ENCODE assay signal across 18 cellular contexts in the genomic region with DNA sequence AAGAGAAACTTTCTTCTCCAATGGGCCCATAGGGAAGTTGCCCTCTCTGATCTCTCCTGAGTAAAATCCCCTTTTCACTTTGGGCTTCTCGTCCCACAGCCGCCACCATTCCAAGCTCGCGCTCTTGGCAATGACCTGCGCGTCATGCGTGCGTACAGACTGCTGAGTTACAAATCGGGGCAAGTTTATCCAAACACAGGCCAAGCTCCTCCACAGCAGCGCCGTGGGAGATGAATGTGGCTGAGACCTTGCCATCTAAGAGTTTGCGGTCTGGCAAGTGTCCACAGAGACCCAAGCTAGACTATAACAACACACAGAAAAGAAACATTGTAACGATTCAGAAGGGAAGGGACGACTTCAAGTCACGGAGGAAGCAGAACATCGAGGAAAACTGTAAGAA.
DNase-seq lines count a peak whose midpoint lies in the region; ATAC-seq and TF ChIP-seq lines count a peak whose summit lies in the region.
"Had no signal": no experiment of that assay in that cellular context is flagged by ENCODE, and none has a peak within 500 bp of the region (broad histone marks: within the 10 kb centered on the region; RNA-seq: fewer than 3 reads in every experiment).

No MANE protein-coding gene starts in this region.

- H3K9me3 Mint-ChIP-seq in glutamatergic neuron (ENCODE audit: unreplicated experiment), result peaks cover 4% of the 10 kb centered on the region
- H3K9me3 Mint-ChIP-seq: activated CD4-positive, alpha-beta T cell treated with anti-CD3 and anti-CD28 coated beads, Interleukin-2, amount 10 ng/mL, durations not matched to agents 7 days and 5 days; CD4-positive, CD25-positive, alpha-beta regulatory T cell had no signal

- H3K4me3 ChIP-seq in fibroblast of the aortic adventitia (ENCODE audit: low read depth, low read length), result peak overlapping the region; percentile 11
- no peak overlapping the region for H3K4me3 ChIP-seq in skeletal muscle cell (ENCODE audit: low read depth, low read length)
- H3K4me3 ChIP-seq: adrenal gland, HAP-1 had no signal

- H3K36me3 Mint-ChIP-seq in glutamatergic neuron (ENCODE audit: unreplicated experiment), result no peaks in the 10 kb centered on the region
- H3K36me3 Mint-ChIP-seq: CD4-positive, CD25-positive, alpha-beta regulatory T cell had no signal

- ATAC-seq in GM19397 (IDR thresholded peaks at IDR 0.05; ENCODE audit: unreplicated experiment), result no peak

- no peak overlapping the region for H3K27ac Mint-ChIP-seq in glutamatergic neuron (ENCODE audit: unreplicated experiment)
- H3K27ac Mint-ChIP-seq: activated CD4-positive, alpha-beta T cell treated with anti-CD3 and anti-CD28 coated beads, Interleukin-2, amount 10 ng/mL, durations not matched to agents 7 days and 5 days; CD4-positive, CD25-positive, alpha-beta regulatory T cell had no signal

- H3K27me3 Mint-ChIP-seq in glutamatergic neuron (ENCODE audit: unreplicated experiment), result no peaks in the 10 kb centered on the region

- TF ChIP-seq CTCF in fibroblast of the aortic adventitia (IDR thresholded peaks at IDR 0.05; ENCODE audit: insufficient read depth, low read length) (no peak), glutamatergic neuron (IDR thresholded peaks at IDR 0.05; ENCODE audit: partially characterized antibody, unreplicated experiment) (no peak)

- DNase-seq in HT1080 (ENCODE audit: low read depth), result peak; percentile 42
- DNase-seq in astrocyte of the hippocampus (ENCODE audit: low read depth, low spot score), result peak; percentile 95
- DNase-seq in fibroblast of the aortic adventitia (ENCODE audit: low read depth), result peak; percentile 78
- peak; percentile 56 for DNase-seq in skeletal muscle cell (ENCODE audit: low read depth)
- DNase-seq in NCI-H2196 (lab: John Stamatoyannopoulos, UW; ENCODE audit: unreplicated experiment), result no peak
- no peak for DNase-seq in glutamatergic neuron
- no peak for DNase-seq in NCI-H187 treated with DMSO at 0.1 percent for 48 hours (lab: John Stamatoyannopoulos, UW)
- DNase-seq: activated CD4-positive, alpha-beta T cell treated with anti-CD3 and anti-CD28 coated beads, Interleukin-2, amount 10 ng/mL, durations not matched to agents 7 days and 5 days; activated effector memory CD4-positive, alpha-beta T cell treated with anti-CD3 and anti-CD28 coated beads, Interleukin-2, amount 50 U/mL, for 16 hours; CD4-positive, CD25-positive, alpha-beta regulatory T cell; DMS153; effector CD4-positive, alpha-beta T cell; kidney; MV-4-11; NCI-H1930 had no signal

- H3K4me1 Mint-ChIP-seq in glutamatergic neuron (ENCODE audit: low read depth, unreplicated experiment), result peaks cover 2% of the 10 kb centered on the region
- H3K4me1 Mint-ChIP-seq: activated CD4-positive, alpha-beta T cell treated with anti-CD3 and anti-CD28 coated beads, Interleukin-2, amount 10 ng/mL, durations not matched to agents 7 days and 5 days had no signal

- H3K4me3 Mint-ChIP-seq in glutamatergic neuron (ENCODE audit: unreplicated experiment), result no peak overlapping the region
- H3K4me3 Mint-ChIP-seq: activated CD4-positive, alpha-beta T cell treated with anti-CD3 and anti-CD28 coated beads, Interleukin-2, amount 10 ng/mL, durations not matched to agents 7 days and 5 days; CD4-positive, CD25-positive, alpha-beta regulatory T cell had no signal

Comparison
In these comparisons a context has a peak if more than half of its experiments do, and no peak if none do; other contexts are left out.
1. DNase-seq: peak in HT1080 (single experiment), astrocyte of the hippocampus (single experiment), fibroblast of the aortic adventitia (single experiment) and skeletal muscle cell (single experiment); none in NCI-H2196 (single experiment), glutamatergic neuron (single experiment) and NCI-H187 treated with DMSO at 0.1 percent for 48 hours (single experiment).